14 cellular contexts compared by ENCODE assay signal in the genomic region with DNA sequence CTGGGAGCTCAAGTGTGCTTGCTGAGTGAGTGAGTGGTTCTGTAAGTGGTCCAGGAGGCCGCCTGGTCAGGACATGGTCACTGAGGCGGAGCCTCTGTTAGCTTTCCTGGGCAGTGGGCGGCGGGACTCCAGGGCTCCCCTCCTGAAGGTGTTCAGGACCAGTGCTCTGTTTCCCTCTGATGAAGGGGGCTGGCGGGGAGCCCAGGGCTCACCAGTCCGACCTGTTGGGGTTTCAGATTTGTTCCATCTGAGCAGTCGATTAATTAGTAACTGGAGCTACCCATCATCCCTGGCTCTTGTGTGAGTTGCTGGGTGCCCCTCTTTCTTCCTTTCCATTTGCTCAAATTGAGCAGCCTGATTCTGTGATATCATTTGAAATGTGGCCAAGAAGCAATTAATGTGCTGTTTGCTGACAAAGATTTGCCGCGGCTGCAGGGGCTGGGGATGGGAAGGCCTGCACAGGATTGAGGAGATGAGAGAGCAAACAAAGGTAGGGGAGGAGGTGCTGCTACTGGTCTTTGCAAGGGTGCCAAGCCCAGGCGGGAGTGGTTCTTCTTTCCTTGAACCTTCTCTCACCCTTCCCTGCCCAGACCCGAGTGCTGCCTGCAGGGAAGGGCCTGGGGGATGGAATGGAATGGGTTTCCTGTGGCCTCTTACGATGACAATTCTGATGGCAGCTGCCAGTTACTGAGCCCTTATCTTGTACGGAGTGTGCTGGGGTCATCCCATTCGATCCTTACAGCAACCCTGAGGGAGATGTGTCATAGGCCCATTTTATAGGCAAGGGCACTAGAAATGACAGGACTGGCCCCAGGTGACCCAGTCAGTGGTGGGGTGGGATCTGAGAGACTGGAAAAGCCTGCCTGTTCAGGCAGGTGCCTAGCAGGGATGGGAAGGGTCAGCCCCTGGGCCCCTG.
DNase-seq lines count a peak whose midpoint lies in the region; ATAC-seq and TF ChIP-seq lines count a peak whose summit lies in the region.
"Had no signal": no experiment of that assay in that cellular context is flagged by ENCODE, and none has a peak within 500 bp of the region (broad histone marks: within the 10 kb centered on the region; RNA-seq: fewer than 3 reads in every experiment).

No MANE protein-coding gene starts in this region.

- no peak for TF ChIP-seq CTCF in upper lobe of right lung (IDR thresholded peaks at IDR 0.05)

- H3K27me3 ChIP-seq in upper lobe of right lung: no peaks in the 10 kb centered on the region
- H3K27me3 ChIP-seq: testis had no signal

- intact Hi-C loops in upper lobe of right lung (cut with DNase I): no loop called here

- no peak overlapping the region for H3K27ac ChIP-seq in upper lobe of right lung
- H3K27ac ChIP-seq: testis had no signal

- no peaks in the 10 kb centered on the region for H3K9me3 ChIP-seq in upper lobe of right lung
- H3K9me3 ChIP-seq: testis had no signal

- no peak overlapping the region for H3K4me3 ChIP-seq in upper lobe of right lung
- H3K4me3 ChIP-seq: testis had no signal

- peak; percentile 30 for ATAC-seq in upper lobe of right lung
- ATAC-seq: activated CD4-positive, alpha-beta T cell treated with anti-CD3 and anti-CD28 coated beads for 36 hours; activated T-cell treated with anti-CD3 and anti-CD28 coated beads, Interleukin-2, amount 50 U/mL, for 4 hours had no signal

- no peaks in the 10 kb centered on the region for H3K36me3 ChIP-seq in upper lobe of right lung

- H3K4me1 ChIP-seq in upper lobe of right lung: no peaks in the 10 kb centered on the region
- H3K4me1 ChIP-seq: testis had no signal

- DNase-seq in NCI-H2081 (lab: John Stamatoyannopoulos, UW) (peak; percentile 13 to 58), NCI-H2081 treated with DMSO at 0.1 percent for 48 hours (lab: John Stamatoyannopoulos, UW) (no peak), NCI-H2171 (lab: John Stamatoyannopoulos, UW) (peak; percentile 32), glomerular visceral epithelial cell (ENCODE audit: extremely low spot score) (peak; percentile 84), upper lobe of right lung (no peak), NAMALWA (ENCODE audit: low spot score) (no peak), SIG-M5 treated with dmso at 0.1 percent for 504 hours (lab: John Stamatoyannopoulos, UW; ENCODE audit: unreplicated experiment) (no peak), Kasumi-1 (lab: John Stamatoyannopoulos, UW) (no peak)
- DNase-seq: activated CD4-positive, alpha-beta T cell treated with anti-CD3 and anti-CD28 coated beads for 36 hours; activated T-cell treated with anti-CD3 and anti-CD28 coated beads, Interleukin-2, amount 50 U/mL, for 4 hours; amygdala; nephron progenitor cell; NK-92 treated with Interleukin-12 subunit alpha and Interleukin-12 subunit beta, amount 100 ng/mL, for 24 hours; testis had no signal

Comparison
In these comparisons a context has a peak if more than half of its experiments do, and no peak if none do; other contexts are left out.
1. DNase-seq: peak in NCI-H2081 (2 of 2), NCI-H2171 (single experiment) and glomerular visceral epithelial cell (single experiment); none in NCI-H2081 treated with DMSO at 0.1 percent for 48 hours (single experiment), upper lobe of right lung (single experiment), NAMALWA (single experiment), SIG-M5 treated with dmso at 0.1 percent for 504 hours (single experiment) and Kasumi-1 (0 of 2).